Comparison of ENCODE assay signal across 1 cellular context in genomic region chr17:28726912-28727726, GRCh38.
TF ChIP-seq lines count a peak whose summit lies in the region.

No MANE protein-coding gene starts in this region.

TF ChIP-seq in HepG2, 621 proteins besides CTCF, POLR2A, EP300 and RAD21 (continued from another document and continues in another):
- TF ChIP-seq DMTF1 (CRISPR knock-in tag; IDR thresholded peaks at IDR 0.05), result no peak
- no peak for TF ChIP-seq SNAPC4 (CRISPR knock-in tag; IDR thresholded peaks at IDR 0.05)
- TF ChIP-seq NCOA5 (CRISPR knock-in tag; IDR thresholded peaks at IDR 0.05), result no peak
- peak; percentile 36; the same call in 1 of the 2 replicates for TF ChIP-seq ESRRA (CRISPR knock-in tag; IDR thresholded peaks at IDR 0.05; ENCODE audit: low read depth)
- TF ChIP-seq ZNF501 (CRISPR knock-in tag; IDR thresholded peaks at IDR 0.05), result peak; percentile 82
- peak; percentile 81 for TF ChIP-seq UBTF (CRISPR knock-in tag; IDR thresholded peaks at IDR 0.05)
- TF ChIP-seq HNF1A (IDR thresholded peaks at IDR 0.05; ENCODE audit: low read depth), result peak; percentile 90
- TF ChIP-seq HNF1A (CRISPR knock-in tag; IDR thresholded peaks at IDR 0.05; ENCODE audit: borderline replicate concordance), result peak; percentile 94
- TF ChIP-seq RFXANK (CRISPR knock-in tag; IDR thresholded peaks at IDR 0.05), result no peak
- TF ChIP-seq GATA4 (IDR thresholded peaks at IDR 0.05; ENCODE audit: borderline replicate concordance, low read depth), result 0 out of 2 replicates have a peak, but pooled peaks have one; percentile 43
- TF ChIP-seq FOXK2 (IDR thresholded peaks at IDR 0.05), result no peak
- TF ChIP-seq ZNF331 (CRISPR knock-in tag; IDR thresholded peaks at IDR 0.05), result peak; percentile 20; the same call in 1 of the 2 replicates
- no peak for TF ChIP-seq ZFP36 (IDR thresholded peaks at IDR 0.05; ENCODE audit: borderline replicate concordance, low read depth, low read length, partially characterized antibody)
- TF ChIP-seq PLRG1 (conservative IDR thresholded peaks at IDR 0.05), result no peak
- TF ChIP-seq FOSL2 (CRISPR knock-in tag; IDR thresholded peaks at IDR 0.05), result no peak; the same call in 1 of the 2 replicates
- TF ChIP-seq CREB1 (IDR thresholded peaks at IDR 0.05), result no peak
- TF ChIP-seq CREB1 (CRISPR knock-in tag; IDR thresholded peaks at IDR 0.05), result no peak
- peak; percentile 32; the same call in 1 of the 2 replicates for TF ChIP-seq SP4 (CRISPR knock-in tag; IDR thresholded peaks at IDR 0.05)
- TF ChIP-seq TFDP1 (CRISPR knock-in tag; IDR thresholded peaks at IDR 0.05; ENCODE audit: borderline replicate concordance), result peak; percentile 49; the same call in 1 of the 2 replicates
- TF ChIP-seq GPN1 (CRISPR knock-in tag; IDR thresholded peaks at IDR 0.05; ENCODE audit: borderline replicate concordance), result no peak
- no peak for TF ChIP-seq DR1 (CRISPR knock-in tag; IDR thresholded peaks at IDR 0.05)
- no peak for TF ChIP-seq FLYWCH1 (CRISPR knock-in tag; IDR thresholded peaks at IDR 0.05)
- TF ChIP-seq ATF7 (IDR thresholded peaks at IDR 0.05), result no peak
- no peak for TF ChIP-seq ATF7 (CRISPR knock-in tag; IDR thresholded peaks at IDR 0.05)
- TF ChIP-seq ZSCAN22 (CRISPR knock-in tag; IDR thresholded peaks at IDR 0.05), result no peak
- no peak for TF ChIP-seq REL (CRISPR knock-in tag; conservative IDR thresholded peaks at IDR 0.05)
- peak; percentile 34; the same call in 1 of the 2 replicates for TF ChIP-seq ZNF430 (CRISPR knock-in tag; IDR thresholded peaks at IDR 0.05)
- TF ChIP-seq ZNF460 (CRISPR knock-in tag; IDR thresholded peaks at IDR 0.05; ENCODE audit: borderline replicate concordance), result no peak
- TF ChIP-seq ZSCAN25 (CRISPR knock-in tag; IDR thresholded peaks at IDR 0.05), result peak; percentile 49; the same call in 1 of the 2 replicates
- TF ChIP-seq ZFP36L1 (CRISPR knock-in tag; IDR thresholded peaks at IDR 0.05), result peak; percentile 30; the same call in 1 of the 2 replicates
- no peak for TF ChIP-seq ZKSCAN5 (CRISPR knock-in tag; IDR thresholded peaks at IDR 0.05)
- TF ChIP-seq KLF6 (CRISPR knock-in tag; IDR thresholded peaks at IDR 0.05), result no peak
- no peak for TF ChIP-seq TRIM22 (IDR thresholded peaks at IDR 0.05)
- no peak for TF ChIP-seq GPBP1L1 (CRISPR knock-in tag; IDR thresholded peaks at IDR 0.05)
- peak; percentile 52 for TF ChIP-seq TEAD3 (CRISPR knock-in tag; optimal IDR thresholded peaks at IDR 0.05; ENCODE audit: borderline replicate concordance)
- no peak for TF ChIP-seq MNT (IDR thresholded peaks at IDR 0.05)
- no peak for TF ChIP-seq HMGA1 (CRISPR knock-in tag; conservative IDR thresholded peaks at IDR 0.05)
- TF ChIP-seq MTF2 (CRISPR knock-in tag; IDR thresholded peaks at IDR 0.05; ENCODE audit: borderline replicate concordance), result peak; percentile 82; the same call in 1 of the 2 replicates
- no peak for TF ChIP-seq MEF2D (CRISPR knock-in tag; IDR thresholded peaks at IDR 0.05)
- no peak for TF ChIP-seq HOXA7 (CRISPR knock-in tag; IDR thresholded peaks at IDR 0.05)
- no peak; the same call in 1 of the 2 replicates for TF ChIP-seq DMAP1 (CRISPR knock-in tag; IDR thresholded peaks at IDR 0.05)
- TF ChIP-seq NFIC (IDR thresholded peaks at IDR 0.05; ENCODE audit: low read length), result no peak
- 0 out of 2 replicates have a peak, but pooled peaks have one; percentile 9 for TF ChIP-seq ELF3 (CRISPR knock-in tag; IDR thresholded peaks at IDR 0.05)
- no peak for TF ChIP-seq ZNF781 (CRISPR knock-in tag; IDR thresholded peaks at IDR 0.05; ENCODE audit: borderline replicate concordance, not compliant biosample characterization)
- no peak for TF ChIP-seq ZNF20 (CRISPR knock-in tag; IDR thresholded peaks at IDR 0.05)
- peak; percentile 79 for TF ChIP-seq TGIF2 (CRISPR knock-in tag; IDR thresholded peaks at IDR 0.05)
- no peak for TF ChIP-seq ZNF616 (CRISPR knock-in tag; IDR thresholded peaks at IDR 0.05; ENCODE audit: low read depth)
